31 cellular contexts compared by ENCODE assay signal in the genomic region with DNA sequence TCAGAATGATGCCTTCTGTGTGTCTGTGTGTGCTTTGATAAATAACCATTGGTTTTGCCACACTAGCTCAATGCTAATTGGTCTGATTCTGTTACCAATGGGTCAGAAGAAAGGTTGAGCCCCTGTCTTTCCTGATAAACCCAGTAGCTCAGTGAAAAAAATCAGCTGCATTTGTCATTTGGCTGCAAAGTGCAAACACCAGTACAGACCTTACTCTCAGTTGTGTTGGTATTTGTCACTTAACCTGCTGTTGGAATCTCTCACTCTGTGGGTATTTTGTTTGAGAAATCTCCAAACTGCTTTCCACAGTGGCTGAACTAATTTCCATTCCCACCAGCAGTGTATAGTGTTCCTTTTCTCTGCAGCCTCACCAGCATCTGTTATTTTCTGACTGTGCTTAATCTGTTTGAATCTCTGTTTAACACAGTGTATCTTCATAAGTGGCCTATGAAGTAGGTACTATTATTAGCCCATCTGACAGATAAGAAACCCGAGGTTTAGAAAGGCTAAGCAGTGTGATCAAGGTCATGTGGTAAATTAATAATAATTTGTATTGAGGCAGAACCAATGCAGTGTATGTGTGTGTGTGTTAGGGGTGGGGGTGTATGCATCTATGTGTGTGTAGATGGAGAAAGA. TPM values are rescaled to one million over a fixed set of nuclear protein-coding genes. Genes with fewer than 3 reads are reported as not detected.
DNase-seq lines count a peak whose midpoint lies in the region; ATAC-seq, FAIRE-seq and TF ChIP-seq lines count a peak whose summit lies in the region.
"Had no signal": no experiment of that assay in that cellular context is flagged by ENCODE, and none has a peak within 500 bp of the region (broad histone marks: within the 10 kb centered on the region; RNA-seq: fewer than 3 reads in every experiment).

No MANE protein-coding gene starts in this region.

- no peaks in the 10 kb centered on the region for H3K9me3 Mint-ChIP-seq in progenitor cell of endocrine pancreas (ENCODE audit: low read depth)
- H3K9me3 Mint-ChIP-seq in chondrocyte (ENCODE audit: low read depth): peaks cover 6% of the 10 kb centered on the region
- H3K9me3 Mint-ChIP-seq: activated naive CD8-positive, alpha-beta T cell treated with anti-CD3 and anti-CD28 coated beads, Interleukin-2, amount 10 ng/mL, durations not matched to agents 7 days and 5 days; CD4-positive, CD25-positive, alpha-beta regulatory T cell; IgD-negative memory B cell; naive B cell; stimulated activated naive CD8-positive, alpha-beta T cell treated with anti-CD3 and anti-CD28 coated beads, Interleukin-15, Interleukin-2, amounts not matched to agents 100 ng/mL and 50 ng/mL, for 24 hours had no signal

- peak overlapping the region; percentile 32 to 51 (median 46) for H3K27ac ChIP-seq in body of pancreas
- H3K27ac ChIP-seq: A549, ascending aorta, neutrophil, skin epidermis, thyroid gland, vagina had no signal

- ATAC-seq in HG03378 (IDR thresholded peaks at IDR 0.05; ENCODE audit: unreplicated experiment) (peak; percentile 40), body of pancreas (peak; percentile 78), left ventricle myocardium superior (peak; percentile 52)
- ATAC-seq: activated CD8-positive, alpha-beta memory T cell treated with anti-CD3 and anti-CD28 coated beads, Interleukin-2, amount 10 ng/mL, durations not matched to agents 7 days and 5 days; left lobe of liver had no signal

- TF ChIP-seq CTCF in body of pancreas (IDR thresholded peaks at IDR 0.05) (no peak), progenitor cell of endocrine pancreas (IDR thresholded peaks at IDR 0.05; ENCODE audit: unreplicated experiment) (no peak), chondrocyte (IDR thresholded peaks at IDR 0.05) (no peak)

- no peak for FAIRE-seq in GM12891 (lab: Jason Lieb, UNC)
- FAIRE-seq: A549 had no signal

- DNase-seq in body of pancreas (peak in 2 of 4 donors; percentile 24 to 28), left ventricle myocardium superior (no peak), progenitor cell of endocrine pancreas (ENCODE audit: low spot score, unreplicated experiment) (no peak), dedifferentiated amniotic fluid mesenchymal stem cell (ENCODE audit: extremely low spot score) (no peak), chondrocyte (ENCODE audit: low spot score) (no peak), GM12891 (ENCODE audit: insufficient read length, low spot score) (no peak)
- no peak for DNase-seq in central memory CD4-positive, alpha-beta T cell
- DNase-seq: activated CD4-positive, CD25-positive, alpha-beta regulatory T cell; activated CD8-positive, alpha-beta memory T cell treated with anti-CD3 and anti-CD28 coated beads, Interleukin-2, amount 10 ng/mL, durations not matched to agents 7 days and 5 days; activated gamma-delta T cell treated with Interleukin-2 at 50 U/mL for 16 hours; activated naive CD8-positive, alpha-beta T cell treated with anti-CD3 and anti-CD28 coated beads, Interleukin-2, amount 10 ng/mL, durations not matched to agents 7 days and 5 days; activated T-cell treated with anti-CD3 and anti-CD28 coated beads, Interleukin-2, amount 50 U/mL, for 48 hours; CD4-positive, CD25-positive, alpha-beta regulatory T cell; cerebellar nuclear complex; DND-41; GF-D8; GOT3; naive B cell; NCI-H1048; NCI-H446 treated with DMSO at 0.1 percent for 48 hours; T-helper 1 cell; thyroid gland had no signal

- H3K4me1 Mint-ChIP-seq in progenitor cell of endocrine pancreas (ENCODE audit: low read depth): peaks cover 18% of the 10 kb centered on the region
- H3K4me1 Mint-ChIP-seq in chondrocyte (ENCODE audit: low read depth): peaks cover 63% of the 10 kb centered on the region

- H3K36me3 ChIP-seq in body of pancreas (replicated peaks in 1 of 2; ENCODE audit: insufficient read depth in 1 of 2, low read depth in 2 of 2): no peaks in the 10 kb centered on the region
- H3K36me3 ChIP-seq: ascending aorta, neutrophil, thyroid gland, vagina had no signal

- peaks cover 32% of the 10 kb centered on the region for H3K4me1 ChIP-seq in body of pancreas

- H3K9me3 ChIP-seq in body of pancreas: no peaks in the 10 kb centered on the region
- H3K9me3 ChIP-seq: A549, neutrophil, thyroid gland, vagina had no signal

- H3K27me3 Mint-ChIP-seq in progenitor cell of endocrine pancreas: no peaks in the 10 kb centered on the region
- H3K27me3 Mint-ChIP-seq in chondrocyte (ENCODE audit: low read depth): no peaks in the 10 kb centered on the region
- H3K27me3 Mint-ChIP-seq: activated CD8-positive, alpha-beta memory T cell treated with anti-CD3 and anti-CD28 coated beads, Interleukin-2, amount 10 ng/mL, durations not matched to agents 7 days and 5 days; activated naive CD8-positive, alpha-beta T cell treated with anti-CD3 and anti-CD28 coated beads, Interleukin-2, amount 10 ng/mL, durations not matched to agents 7 days and 5 days; CD4-positive, CD25-positive, alpha-beta regulatory T cell; IgD-negative memory B cell; naive B cell; stimulated activated naive CD8-positive, alpha-beta T cell treated with anti-CD3 and anti-CD28 coated beads, Interleukin-15, Interleukin-2, amounts not matched to agents 100 ng/mL and 50 ng/mL, for 24 hours had no signal

- no peak overlapping the region for H3K4me3 ChIP-seq in body of pancreas
- H3K4me3 ChIP-seq: A549, ascending aorta, skin epidermis, thyroid gland, vagina had no signal

- H3K36me3 Mint-ChIP-seq in progenitor cell of endocrine pancreas (ENCODE audit: insufficient read depth) (peaks cover 8% of the 10 kb centered on the region), chondrocyte (ENCODE audit: low read depth) (peaks cover 7% of the 10 kb centered on the region)
- H3K36me3 Mint-ChIP-seq: IgD-negative memory B cell had no signal

- H3K27ac Mint-ChIP-seq in progenitor cell of endocrine pancreas: peak overlapping the region; percentile 68
- no peak overlapping the region for H3K27ac Mint-ChIP-seq in chondrocyte (ENCODE audit: unreplicated experiment)
- H3K27ac Mint-ChIP-seq: activated CD8-positive, alpha-beta memory T cell treated with anti-CD3 and anti-CD28 coated beads, Interleukin-2, amount 10 ng/mL, durations not matched to agents 7 days and 5 days; activated naive CD8-positive, alpha-beta T cell treated with anti-CD3 and anti-CD28 coated beads, Interleukin-2, amount 10 ng/mL, durations not matched to agents 7 days and 5 days; IgD-negative memory B cell; stimulated activated naive CD8-positive, alpha-beta T cell treated with anti-CD3 and anti-CD28 coated beads, Interleukin-15, Interleukin-2, amounts not matched to agents 100 ng/mL and 50 ng/mL, for 24 hours had no signal

- 10 to 17% methylated on average over 1 of the region's 1 CpG for WGBS in body of pancreas, 2 donors

- no peak overlapping the region for H3K4me3 Mint-ChIP-seq in progenitor cell of endocrine pancreas (ENCODE audit: low read depth)
- H3K4me3 Mint-ChIP-seq in chondrocyte (ENCODE audit: unreplicated experiment): no peak overlapping the region
- H3K4me3 Mint-ChIP-seq: activated CD8-positive, alpha-beta memory T cell treated with anti-CD3 and anti-CD28 coated beads, Interleukin-2, amount 10 ng/mL, durations not matched to agents 7 days and 5 days; activated naive CD8-positive, alpha-beta T cell treated with anti-CD3 and anti-CD28 coated beads, Interleukin-2, amount 10 ng/mL, durations not matched to agents 7 days and 5 days; CD4-positive, CD25-positive, alpha-beta regulatory T cell; IgD-negative memory B cell; naive B cell; stimulated activated naive CD8-positive, alpha-beta T cell treated with anti-CD3 and anti-CD28 coated beads, Interleukin-15, Interleukin-2, amounts not matched to agents 100 ng/mL and 50 ng/mL, for 24 hours had no signal

- intact Hi-C loops in body of pancreas (cut with DNase I): no loop called here
- intact Hi-C loops in left ventricle myocardium superior (cut with micrococcal nuclease): no loop called here

- TF ChIP-seq POLR2A in body of pancreas (IDR thresholded peaks at IDR 0.05) (no peak), GM12891 (IDR thresholded peaks at IDR 0.05; ENCODE audit: low read depth, low read length) (no peak)

- no peaks in the 10 kb centered on the region for H3K27me3 ChIP-seq in body of pancreas
- H3K27me3 ChIP-seq: ascending aorta, neutrophil, thyroid gland, vagina had no signal

TF ChIP-seq in GM12891, 5 proteins besides CTCF, POLR2A, EP300 and RAD21:
- no peak for TF ChIP-seq SPI1 (IDR thresholded peaks at IDR 0.05; ENCODE audit: low read depth, low read length)
- no peak for TF ChIP-seq PAX5 (IDR thresholded peaks at IDR 0.05; ENCODE audit: insufficient read depth, low read length, severe bottlenecking)
- no peak for TF ChIP-seq TAF1 (IDR thresholded peaks at IDR 0.05; ENCODE audit: low read depth, low read length)
- TF ChIP-seq POLR2AphosphoS5 (IDR thresholded peaks at IDR 0.05; ENCODE audit: low read depth, low read length): no peak
- no peak for TF ChIP-seq POU2F2 (IDR thresholded peaks at IDR 0.05; ENCODE audit: low read depth, low read length)

RNA-seq across cellular contexts. Expression of gene LIMS1, which starts 26.7 kb away (rescaled TPM):
- total RNA-seq in body of pancreas (10 to 100 TPM; 19.1 to 28.3 TPM), left ventricle myocardium superior (74.3 TPM), progenitor cell of endocrine pancreas (35.6 and 37.7 TPM in 2 replicates), chondrocyte (101 to 148 TPM (median 145 TPM) in 3 replicates)
- polyA plus RNA-seq in GM12891 (2012; ENCODE audit: low read depth, missing spikeins): 14.0 TPM
